ENCODE assay signal across 8 cellular contexts in genomic region chr21:39715804-39716397, GRCh38. TPM values are rescaled to one million over a fixed set of nuclear protein-coding genes. Genes with fewer than 3 reads are reported as not detected.
DNase-seq lines count a peak whose midpoint lies in the region; ATAC-seq and TF ChIP-seq lines count a peak whose summit lies in the region.

No MANE protein-coding gene starts in this region.

- no peaks in the 10 kb centered on the region for H3K27me3 ChIP-seq in cardiac muscle cell
- peaks cover 0 to under 1% (median 0%) of the 10 kb centered on the region in 4 donors for H3K27me3 ChIP-seq in esophagus muscularis mucosa
- no peaks in the 10 kb centered on the region for H3K27me3 ChIP-seq in neural cell (ENCODE audit: insufficient read depth, low read depth, low read length)

- H3K4me1 Mint-ChIP-seq in activated CD8-positive, alpha-beta T cell treated with anti-CD3 and anti-CD28 coated beads for 36 hours (ENCODE audit: low read depth), result no peaks in the 10 kb centered on the region

- CTCF ChIA-PET in activated CD8-positive, alpha-beta T cell treated with anti-CD3 and anti-CD28 coated beads for 36 hours (lab: Charles Lee), result interaction anchor here (0.6 to 2.7 kb wide), 9 partner anchors 8 to 201 kb away, joined by 3 to 21 read pairs (median 4); no protein-coding TSS in a partner anchor

- no peaks in the 10 kb centered on the region for H3K79me2 ChIP-seq in neural cell (replicated peaks; ENCODE audit: insufficient read depth, low read length)

- H3K9me2 ChIP-seq in neural cell (ENCODE audit: insufficient read depth, low read length), result no peaks in the 10 kb centered on the region

- peak; percentile 56 for TF ChIP-seq CTCF in cardiac muscle cell (IDR thresholded peaks at IDR 0.05; ENCODE audit: low read depth, low read length)
- peak; percentile 77 for TF ChIP-seq CTCF in activated CD8-positive, alpha-beta T cell treated with anti-CD3 and anti-CD28 coated beads for 36 hours (IDR thresholded peaks at IDR 0.05)
- TF ChIP-seq CTCF in esophagus muscularis mucosa (IDR thresholded peaks at IDR 0.05), result peak; percentile 60 to 70 (median 70)
- TF ChIP-seq CTCF in neural cell (IDR thresholded peaks at IDR 0.05; ENCODE audit: poor library complexity, severe bottlenecking), result peak; percentile 69

- H3K9me3 ChIP-seq in cardiac muscle cell (ENCODE audit: low read depth), result no peaks in the 10 kb centered on the region
- no peaks in the 10 kb centered on the region for H3K9me3 ChIP-seq in esophagus muscularis mucosa
- no peaks in the 10 kb centered on the region for H3K9me3 ChIP-seq in neural cell (ENCODE audit: low read length)

- no peak overlapping the region for H3K27ac Mint-ChIP-seq in activated CD8-positive, alpha-beta T cell treated with anti-CD3 and anti-CD28 coated beads for 36 hours

- H3K27me3 Mint-ChIP-seq in activated CD8-positive, alpha-beta T cell treated with anti-CD3 and anti-CD28 coated beads for 36 hours, result peaks cover 6% of the 10 kb centered on the region

- ATAC-seq in Right ventricle myocardium inferior, result no peak
- no peak for ATAC-seq in activated CD8-positive, alpha-beta T cell treated with anti-CD3 and anti-CD28 coated beads for 36 hours
- no peak for ATAC-seq in HG03159 (IDR thresholded peaks at IDR 0.05; ENCODE audit: unreplicated experiment)

- H3F3A ChIP-seq in neural cell (ENCODE audit: insufficient read depth, low read length, poor library complexity, severe bottlenecking), result no peaks in the 10 kb centered on the region

- TF ChIP-seq RAD21 in neural cell (conservative IDR thresholded peaks at IDR 0.05), result peak; percentile 70

- no peak for TF ChIP-seq EP300 in esophagus muscularis mucosa (IDR thresholded peaks at IDR 0.05)
- no peak for TF ChIP-seq EP300 in neural cell (conservative IDR thresholded peaks at IDR 0.05; ENCODE audit: poor library complexity, severe bottlenecking)

- H3K4me1 ChIP-seq in cardiac muscle cell (ENCODE audit: low read depth) (peaks cover 5% of the 10 kb centered on the region), esophagus muscularis mucosa (peaks cover 0 to 4% (median 0%) of the 10 kb centered on the region in 4 donors)

- H3K36me3 ChIP-seq in cardiac muscle cell, result no peaks in the 10 kb centered on the region
- no peaks in the 10 kb centered on the region for H3K36me3 ChIP-seq in esophagus muscularis mucosa
- no peaks in the 10 kb centered on the region for H3K36me3 ChIP-seq in neural cell (ENCODE audit: insufficient read depth, low read length)

- no peaks in the 10 kb centered on the region for H3K9me3 Mint-ChIP-seq in activated CD8-positive, alpha-beta T cell treated with anti-CD3 and anti-CD28 coated beads for 36 hours

- no peak overlapping the region for H2AFZ ChIP-seq in neural cell (ENCODE audit: low read depth, low read length)

- H3K4me3 ChIP-seq in cardiac muscle cell (no peak overlapping the region), esophagus muscularis mucosa (no peak overlapping the region), neural cell (ENCODE audit: low read length) (no peak overlapping the region)

- DNase-seq in cardiac muscle cell (ENCODE audit: low read depth in 1 of 2, low spot score in 1 of 2), result peak; percentile 47 to 64
- no peak for DNase-seq in Right ventricle myocardium inferior (ENCODE audit: missing footprints)
- peak; percentile 14 for DNase-seq in NCI-H2107 (lab: John Stamatoyannopoulos, UW)
- DNase-seq in activated CD8-positive, alpha-beta T cell treated with anti-CD3 and anti-CD28 coated beads for 36 hours, result peak; percentile 68
- DNase-seq in esophagus muscularis mucosa (ENCODE audit: extremely low spot score), result no peak
- peak; percentile 53 for DNase-seq in ureter (ENCODE audit: low spot score)

- H3K4me2 ChIP-seq in neural cell (ENCODE audit: low read length), result no peak overlapping the region

- no peaks in the 10 kb centered on the region for H3K36me3 Mint-ChIP-seq in activated CD8-positive, alpha-beta T cell treated with anti-CD3 and anti-CD28 coated beads for 36 hours (ENCODE audit: low read depth)

- POLR2A ChIA-PET in activated CD8-positive, alpha-beta T cell treated with anti-CD3 and anti-CD28 coated beads for 36 hours (lab: Charles Lee), result no interaction called here

- H3K27ac ChIP-seq in cardiac muscle cell (no peak overlapping the region), esophagus muscularis mucosa (replicated peaks in 1 of 4) (no peak overlapping the region), neural cell (ENCODE audit: low read length) (no peak overlapping the region)

- no peaks in the 10 kb centered on the region for H4K20me1 ChIP-seq in neural cell (ENCODE audit: insufficient read depth)

- intact Hi-C loops in Right ventricle myocardium inferior (cut with DNase I) (loop anchor here (1.0 kb wide), 1 partner anchor 198 kb away; no protein-coding TSS in a partner anchor), esophagus muscularis mucosa (cut with DNase I) (loop anchor here (2.0 kb wide), 1 partner anchor 197 kb away; no protein-coding TSS in a partner anchor)
- intact Hi-C loops in activated CD8-positive, alpha-beta T cell treated with anti-CD3 and anti-CD28 coated beads for 36 hours (cut with micrococcal nuclease), result loop anchor here (1.0 kb wide), 1 partner anchor 198 kb away; no protein-coding TSS in a partner anchor

- no peak for TF ChIP-seq POLR2A in esophagus muscularis mucosa (IDR thresholded peaks at IDR 0.05; ENCODE audit: low read depth)

- H3K9ac ChIP-seq in neural cell (ENCODE audit: low read length), result no peak overlapping the region

- 33% methylated on average over 10 of the region's 10 CpGs for WGBS in esophagus muscularis mucosa

- no peak overlapping the region for H3K4me3 Mint-ChIP-seq in activated CD8-positive, alpha-beta T cell treated with anti-CD3 and anti-CD28 coated beads for 36 hours

TF ChIP-seq in neural cell, 6 proteins besides CTCF, POLR2A, EP300 and RAD21:
- TF ChIP-seq TAF1 (IDR thresholded peaks at IDR 0.05; ENCODE audit: low read depth) (no peak), SMC3 (conservative IDR thresholded peaks at IDR 0.05; ENCODE audit: poor library complexity) (peak; percentile 79), MXI1 (conservative IDR thresholded peaks at IDR 0.05; ENCODE audit: poor library complexity, severe bottlenecking) (no peak), EZH2 (IDR thresholded peaks at IDR 0.05; ENCODE audit: borderline replicate concordance, insufficient read depth, low read length, poor library complexity, severe bottlenecking) (no peak)

RNA-seq across cellular contexts. Expression of gene IGSF5, which starts 29.1 kb away (rescaled TPM):
- total RNA-seq in cardiac muscle cell (0.67 and 3.1 TPM in 2 replicates), Right ventricle myocardium inferior (3.2 TPM), esophagus muscularis mucosa (not detected), ureter (2.0 TPM)
- polyA plus RNA-seq in cardiac muscle cell (1.7 and 2.1 TPM in 2 replicates), neural cell (0.72 and 1.1 TPM in 2 replicates)
- total RNA-seq in activated CD8-positive, alpha-beta T cell treated with anti-CD3 and anti-CD28 coated beads for 36 hours, result not detected
- 1.0 and 1.5 TPM in 2 replicates for polyA minus RNA-seq in neural cell

Comparison
In these comparisons a context has a peak if more than half of its experiments do, and no peak if none do; other contexts are left out.
1. DNase-seq: peak in cardiac muscle cell (2 of 2), NCI-H2107 (single experiment), activated CD8-positive, alpha-beta T cell treated with anti-CD3 and anti-CD28 coated beads for 36 hours (single experiment) and ureter (single experiment); none in Right ventricle myocardium inferior (single experiment) and esophagus muscularis mucosa (single experiment).
2. Peak in every context shown above with its lines, with median percentiles within 50 percentile points of each other: CTCF ChIP-seq.